17 cellular contexts compared by ENCODE assay signal in the genomic region with DNA sequence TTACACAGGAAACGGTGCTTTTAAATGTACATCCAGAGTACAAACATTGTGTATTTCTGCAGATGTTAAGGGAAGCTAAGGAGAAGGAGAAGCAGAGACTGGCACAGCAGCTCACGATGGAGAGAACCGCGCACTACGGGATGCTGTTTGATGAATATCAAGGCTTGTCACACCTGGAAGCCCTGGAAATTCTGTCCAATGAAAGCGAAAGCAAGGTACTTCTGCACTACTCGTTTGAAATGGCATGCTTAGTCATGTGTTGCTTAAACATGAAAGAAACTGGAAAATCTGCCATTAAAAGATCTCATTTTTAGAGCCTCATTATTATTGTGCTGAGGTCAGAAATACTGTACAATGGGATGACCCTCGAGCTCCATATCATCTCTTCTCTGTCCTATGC. TPM values are rescaled to one million over a fixed set of nuclear protein-coding genes. Genes with fewer than 3 reads are reported as not detected.
DNase-seq lines count a peak whose midpoint lies in the region; ATAC-seq and TF ChIP-seq lines count a peak whose summit lies in the region.
"Had no signal": no experiment of that assay in that cellular context is flagged by ENCODE, and none has a peak within 500 bp of the region (broad histone marks: within the 10 kb centered on the region; RNA-seq: fewer than 3 reads in every experiment).

No MANE protein-coding gene starts in this region.

- ATAC-seq in activated T-cell treated with anti-CD3 and anti-CD28 coated beads, Interleukin-2, amount 50 U/mL, for 4 hours: peak; percentile 46 to 53
- peak; percentile 56 for ATAC-seq in HG03342 (IDR thresholded peaks at IDR 0.05; ENCODE audit: unreplicated experiment)
- peak; percentile 51 for ATAC-seq in activated CD8-positive, alpha-beta T cell treated with anti-CD3 and anti-CD28 coated beads for 36 hours
- no peak for ATAC-seq in stimulated activated memory B cell treated with anti-CD40 and anti-IgM and Interleukin-4, amounts not matched to agents 10 μg/mL and 1 μg/mL and 100 μg/mL, for 72 hours
- ATAC-seq: PC-3 had no signal

- H3K9me3 Mint-ChIP-seq in activated T-cell treated with anti-CD3 and anti-CD28 coated beads, Interleukin-2, amount 50 U/mL, for 4 hours: no peaks in the 10 kb centered on the region
- no peaks in the 10 kb centered on the region for H3K9me3 Mint-ChIP-seq in activated CD8-positive, alpha-beta T cell treated with anti-CD3 and anti-CD28 coated beads for 36 hours
- no peaks in the 10 kb centered on the region for H3K9me3 Mint-ChIP-seq in stimulated activated memory B cell treated with anti-CD40 and anti-IgM and Interleukin-4, amounts not matched to agents 10 μg/mL and 1 μg/mL and 100 μg/mL, for 72 hours
- H3K9me3 Mint-ChIP-seq: HFFc6 had no signal

- H3K27ac Mint-ChIP-seq in activated CD8-positive, alpha-beta T cell treated with anti-CD3 and anti-CD28 coated beads for 36 hours: peak overlapping the region; percentile 61
- H3K27ac Mint-ChIP-seq in stimulated activated memory B cell treated with anti-CD40 and anti-IgM and Interleukin-4, amounts not matched to agents 10 μg/mL and 1 μg/mL and 100 μg/mL, for 72 hours: peak overlapping the region; percentile 38
- H3K27ac Mint-ChIP-seq: HFFc6 had no signal

- intact Hi-C loops in activated CD8-positive, alpha-beta T cell treated with anti-CD3 and anti-CD28 coated beads for 36 hours (cut with micrococcal nuclease): no loop called here

- TF ChIP-seq CTCF in activated CD8-positive, alpha-beta T cell treated with anti-CD3 and anti-CD28 coated beads for 36 hours (IDR thresholded peaks at IDR 0.05): no peak

- peaks cover 2% of the 10 kb centered on the region for H3K27me3 Mint-ChIP-seq in activated T-cell treated with anti-CD3 and anti-CD28 coated beads, Interleukin-2, amount 50 U/mL, for 4 hours (ENCODE audit: low read depth)
- no peaks in the 10 kb centered on the region for H3K27me3 Mint-ChIP-seq in activated CD8-positive, alpha-beta T cell treated with anti-CD3 and anti-CD28 coated beads for 36 hours
- no peaks in the 10 kb centered on the region for H3K27me3 Mint-ChIP-seq in stimulated activated memory B cell treated with anti-CD40 and anti-IgM and Interleukin-4, amounts not matched to agents 10 μg/mL and 1 μg/mL and 100 μg/mL, for 72 hours

- H3K4me3 Mint-ChIP-seq in activated T-cell treated with anti-CD3 and anti-CD28 coated beads, Interleukin-2, amount 50 U/mL, for 4 hours: no peak overlapping the region
- H3K4me3 Mint-ChIP-seq in activated CD8-positive, alpha-beta T cell treated with anti-CD3 and anti-CD28 coated beads for 36 hours: peak overlapping the region; percentile 22
- H3K4me3 Mint-ChIP-seq in stimulated activated memory B cell treated with anti-CD40 and anti-IgM and Interleukin-4, amounts not matched to agents 10 μg/mL and 1 μg/mL and 100 μg/mL, for 72 hours: peak overlapping the region; percentile 24
- H3K4me3 Mint-ChIP-seq: HFFc6 had no signal

- peaks cover 6% of the 10 kb centered on the region for H3K4me1 Mint-ChIP-seq in activated T-cell treated with anti-CD3 and anti-CD28 coated beads, Interleukin-2, amount 50 U/mL, for 4 hours (ENCODE audit: low read depth)
- peaks cover 8% of the 10 kb centered on the region for H3K4me1 Mint-ChIP-seq in activated CD8-positive, alpha-beta T cell treated with anti-CD3 and anti-CD28 coated beads for 36 hours (ENCODE audit: low read depth)
- H3K4me1 Mint-ChIP-seq in stimulated activated memory B cell treated with anti-CD40 and anti-IgM and Interleukin-4, amounts not matched to agents 10 μg/mL and 1 μg/mL and 100 μg/mL, for 72 hours: peaks cover 8% of the 10 kb centered on the region

- CTCF ChIA-PET in activated CD8-positive, alpha-beta T cell treated with anti-CD3 and anti-CD28 coated beads for 36 hours (lab: Charles Lee): interaction anchor here (0.7 to 1.4 kb wide), 3 partner anchors 13 to 853 kb away, joined by 3 to 4 read pairs (median 3); no protein-coding TSS in a partner anchor

- POLR2A ChIA-PET in activated CD8-positive, alpha-beta T cell treated with anti-CD3 and anti-CD28 coated beads for 36 hours (lab: Charles Lee): interaction anchor here (0.7 kb wide), 1 partner anchor 28 kb away, joined by 3 read pairs; no protein-coding TSS in a partner anchor

- no peaks in the 10 kb centered on the region for H3K36me3 Mint-ChIP-seq in activated T-cell treated with anti-CD3 and anti-CD28 coated beads, Interleukin-2, amount 50 U/mL, for 4 hours (ENCODE audit: insufficient read depth)
- no peaks in the 10 kb centered on the region for H3K36me3 Mint-ChIP-seq in activated CD8-positive, alpha-beta T cell treated with anti-CD3 and anti-CD28 coated beads for 36 hours (ENCODE audit: low read depth)
- H3K36me3 Mint-ChIP-seq in stimulated activated memory B cell treated with anti-CD40 and anti-IgM and Interleukin-4, amounts not matched to agents 10 μg/mL and 1 μg/mL and 100 μg/mL, for 72 hours: peaks cover 12% of the 10 kb centered on the region

- no peak for DNase-seq in activated T-cell treated with anti-CD3 and anti-CD28 coated beads, Interleukin-2, amount 50 U/mL, for 4 hours
- DNase-seq in activated T-cell treated with anti-CD3 and anti-CD28 coated beads, Interleukin-2, amount 50 U/mL, for 48 hours: no peak
- DNase-seq in activated CD8-positive, alpha-beta T cell treated with anti-CD3 and anti-CD28 coated beads for 36 hours: no peak
- DNase-seq in NCI-H2196 treated with DMSO at 0.1 percent for 48 hours (lab: John Stamatoyannopoulos, UW; ENCODE audit: unreplicated experiment) (no peak), HK-2 (ENCODE audit: unreplicated experiment) (no peak), cortex of kidney (lab: John Stamatoyannopoulos, UW) (no peak)
- DNase-seq: adrenal gland, DMS 273 treated with DMSO at 0.1 percent for 48 hours, head of caudate nucleus, HFFc6, kidney, MG63, mucosa of descending colon, NCI-H2227 treated with DMSO at 0.1 percent for 48 hours, PC-3 had no signal

RNA-seq across cellular contexts. Expression of gene FAM114A1, which starts 47.3 kb away (rescaled TPM):
- total RNA-seq in activated T-cell treated with anti-CD3 and anti-CD28 coated beads, Interleukin-2, amount 50 U/mL, for 4 hours: under 1 TPM; 0.24 to 0.34 (median 0.25) TPM
- under 1 TPM; 0.16 to 0.20 TPM for total RNA-seq in activated CD8-positive, alpha-beta T cell treated with anti-CD3 and anti-CD28 coated beads for 36 hours

RNA-seq across cellular contexts. Expression of gene TLR6, which starts 58.2 kb away (rescaled TPM):
- total RNA-seq in activated T-cell treated with anti-CD3 and anti-CD28 coated beads, Interleukin-2, amount 50 U/mL, for 4 hours: 1 to 10 TPM in 1 of 3 donors, under 1 TPM in 2; 0.73 to 1.9 (median 0.95) TPM
- 1 to 10 TPM; 1.6 to 2.0 TPM for total RNA-seq in activated CD8-positive, alpha-beta T cell treated with anti-CD3 and anti-CD28 coated beads for 36 hours
